Comparison of ENCODE assay signal across 22 cellular contexts in the genomic region with DNA sequence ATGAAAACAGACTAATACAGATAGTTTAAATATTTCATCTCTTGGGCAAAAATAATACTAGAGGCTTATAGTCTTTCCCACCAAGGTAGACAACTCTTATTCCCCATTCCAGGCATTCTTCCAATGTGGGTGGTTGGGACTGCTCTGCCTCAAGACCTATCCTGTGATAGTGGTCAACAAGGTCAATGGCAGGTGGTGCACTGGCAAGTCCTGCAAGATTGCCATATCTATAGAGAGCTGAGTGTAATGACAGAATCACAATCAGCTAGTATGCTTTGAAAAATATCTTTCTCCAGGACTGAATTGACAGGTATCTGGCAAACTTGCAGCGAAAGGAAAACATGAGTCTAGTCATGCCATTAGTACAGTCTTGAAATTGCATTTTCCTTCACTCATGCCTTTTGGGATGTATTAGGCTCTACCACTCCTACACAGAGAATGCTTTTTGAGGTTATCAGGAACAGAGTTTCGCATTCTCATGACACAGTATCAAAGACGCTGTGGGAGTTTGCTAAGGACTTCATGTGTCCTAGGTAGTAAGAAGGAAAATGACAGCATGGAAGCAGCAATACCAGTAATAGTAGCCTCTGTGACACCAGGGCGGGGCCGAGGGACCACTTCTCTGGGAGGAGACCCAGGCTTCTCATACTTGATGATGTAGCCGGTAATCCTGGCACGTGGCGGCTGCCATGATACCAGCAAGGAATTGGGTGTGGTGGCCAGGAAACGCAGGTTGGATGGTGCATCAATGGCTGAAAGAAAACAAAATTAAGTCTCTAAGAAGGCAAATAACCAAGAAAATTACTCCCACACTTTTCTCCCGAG.
DNase-seq lines count a peak whose midpoint lies in the region; ATAC-seq and TF ChIP-seq lines count a peak whose summit lies in the region.
"Had no signal": no experiment of that assay in that cellular context is flagged by ENCODE, and none has a peak within 500 bp of the region (broad histone marks: within the 10 kb centered on the region; RNA-seq: fewer than 3 reads in every experiment).

No MANE protein-coding gene starts in this region.

- peaks cover 44% of the 10 kb centered on the region for H3K27me3 Mint-ChIP-seq in HFFc6 (ENCODE audit: insufficient read depth)
- H3K27me3 Mint-ChIP-seq in H9 (ENCODE audit: low read depth): no peaks in the 10 kb centered on the region

- no peak overlapping the region for H3K56ac ChIP-seq in H9 (ENCODE audit: insufficient read length, low read depth, low read length)

- H3K36me3 ChIP-seq in esophagus muscularis mucosa: peaks cover 78 to 100% (median 88%) of the 10 kb centered on the region in 4 donors
- peaks cover 99% of the 10 kb centered on the region for H3K36me3 ChIP-seq in osteoblast (ENCODE audit: insufficient read depth, low read length)
- H3K36me3 ChIP-seq in sigmoid colon: peaks cover 66 to 100% (median 80%) of the 10 kb centered on the region in 4 donors

- intact Hi-C loops in esophagus muscularis mucosa (cut with DNase I) (loop anchor here (5.0 kb wide), 1 partner anchor 47 kb away; no protein-coding TSS in a partner anchor), sigmoid colon (cut with DNase I) (no loop called here)

- ATAC-seq in HG03280 (IDR thresholded peaks at IDR 0.05; ENCODE audit: unreplicated experiment): no peak
- ATAC-seq: Right ventricle myocardium inferior, SK-N-SH treated with all-trans-retinoic acid at 6 μM for 48 hours had no signal

- H3K4me1 ChIP-seq in esophagus muscularis mucosa: peaks cover 0 to 19% (median 8%) of the 10 kb centered on the region in 4 donors
- peaks cover 25% of the 10 kb centered on the region for H3K4me1 ChIP-seq in osteoblast (ENCODE audit: insufficient read depth, low read length)
- no peaks in the 10 kb centered on the region for H3K4me1 ChIP-seq in H9 (ENCODE audit: insufficient read depth, low read length)
- H3K4me1 ChIP-seq in sigmoid colon: no peaks in the 10 kb centered on the region
- H3K4me1 ChIP-seq: SJCRH30 had no signal

- H3K27ac ChIP-seq in esophagus muscularis mucosa (replicated peaks in 1 of 4): peak overlapping the region in 2 of 4 donors; percentile 5 to 23
- H3K27ac ChIP-seq in osteoblast (ENCODE audit: low read depth, low read length): peak overlapping the region; percentile 35
- H3K27ac ChIP-seq in H9 (ENCODE audit: insufficient read length, low read depth, low read length): no peak overlapping the region
- H3K27ac ChIP-seq in sigmoid colon: no peak overlapping the region
- H3K27ac ChIP-seq: PC-9, SJCRH30 had no signal

- no peak overlapping the region for H3T11ph ChIP-seq in H9 (ENCODE audit: low read length)

- no peak overlapping the region for H3K4ac ChIP-seq in H9 (ENCODE audit: low read depth, low read length)

- no peak overlapping the region for H3K14ac ChIP-seq in H9 (ENCODE audit: insufficient read depth, low read length)

- H3K4me3 Mint-ChIP-seq in HFFc6 (peak overlapping the region; percentile 30; the same call in 1 of the 2 replicates), H9 (no peak overlapping the region)

- H4K20me1 ChIP-seq in osteoblast (ENCODE audit: insufficient read depth, low read length) (peaks cover 60% of the 10 kb centered on the region), H9 (ENCODE audit: control insufficient read depth, insufficient read depth, insufficient read length) (no peaks in the 10 kb centered on the region)

- H3K23ac ChIP-seq in H9 (ENCODE audit: insufficient read length, low read depth, low read length): no peak overlapping the region

- no peak overlapping the region for H2BK20ac ChIP-seq in H9 (ENCODE audit: low read depth, low read length, poor library complexity, severe bottlenecking)

- peaks cover 2% of the 10 kb centered on the region for H3K23me2 ChIP-seq in H9 (ENCODE audit: insufficient read length, low read depth, low read length, poor library complexity, severe bottlenecking)

- H3K18ac ChIP-seq in H9 (ENCODE audit: insufficient read length, low read depth, low read length): no peak overlapping the region

- H3K36me3 Mint-ChIP-seq in HFFc6 (ENCODE audit: low read depth): peaks cover 80% of the 10 kb centered on the region
- peaks cover 15 to 41% (median 21%) of the 10 kb centered on the region in 3 experiments; a peak in 6 of 7 replicates for H3K36me3 Mint-ChIP-seq in H9 (ENCODE audit: insufficient read depth in 1 of 3, low read depth in 3 of 3)

- no peak for TF ChIP-seq POLR2A in esophagus muscularis mucosa (IDR thresholded peaks at IDR 0.05; ENCODE audit: low read depth)
- no peak for TF ChIP-seq POLR2A in sigmoid colon (IDR thresholded peaks at IDR 0.05)

- no peak for TF ChIP-seq EP300 in esophagus muscularis mucosa (IDR thresholded peaks at IDR 0.05)
- TF ChIP-seq EP300 in sigmoid colon (IDR thresholded peaks at IDR 0.05): no peak

- H2BK12ac ChIP-seq in H9 (ENCODE audit: insufficient read length, low read depth, low read length): no peak overlapping the region

- H2BK120ac ChIP-seq in H9 (ENCODE audit: low read depth, low read length, poor library complexity, severe bottlenecking): no peak overlapping the region

- 90% methylated on average over 10 of the region's 10 CpGs for WGBS in esophagus muscularis mucosa
- WGBS in H9 (ENCODE audit: extremely low coverage, insufficient read length, low lambda C conversion rate): no CpG with 5 or more reads among the region's 10 CpGs
- WGBS in sigmoid colon, 2 donors: 97 to 98% methylated on average over 10 of the region's 10 CpGs

- H3K27me3 ChIP-seq in esophagus muscularis mucosa (no peaks in the 10 kb centered on the region), osteoblast (ENCODE audit: insufficient read depth, low read length) (no peaks in the 10 kb centered on the region), H9 (ENCODE audit: insufficient read depth, low read length) (no peaks in the 10 kb centered on the region; the same call in 1 of the 2 replicates), sigmoid colon (no peaks in the 10 kb centered on the region)
- H3K27me3 ChIP-seq: SJCRH30 had no signal

- H4K5ac ChIP-seq in H9 (ENCODE audit: insufficient read length, low read depth, low read length): no peak overlapping the region

- H2BK15ac ChIP-seq in H9 (ENCODE audit: low read depth, low read length): no peak overlapping the region

- H3K27ac Mint-ChIP-seq in HFFc6 (peak overlapping the region; percentile 67), H9 (no peak overlapping the region)

- H3K4me2 ChIP-seq in osteoblast (ENCODE audit: insufficient read depth, low read length) (peak overlapping the region; percentile 2), H9 (ENCODE audit: insufficient read depth, insufficient read length, low read length) (no peak overlapping the region)
- H3K4me2 ChIP-seq: PC-9 had no signal

- no peak overlapping the region for H2AK5ac ChIP-seq in H9 (ENCODE audit: insufficient read length, low read length)

- no peak for TF ChIP-seq CTCF in HFFc6 (IDR thresholded peaks at IDR 0.05)
- TF ChIP-seq CTCF in esophagus muscularis mucosa (IDR thresholded peaks at IDR 0.05): no peak
- no peak for TF ChIP-seq CTCF in osteoblast (IDR thresholded peaks at IDR 0.05; ENCODE audit: extremely low read depth, low read depth, low read length)
- no peak for TF ChIP-seq CTCF in H9 (conservative IDR thresholded peaks at IDR 0.05)
- TF ChIP-seq CTCF in sigmoid colon (IDR thresholded peaks at IDR 0.05): no peak

- H2AFZ ChIP-seq in osteoblast (ENCODE audit: low read length): no peak overlapping the region
- no peak overlapping the region for H2AFZ ChIP-seq in H9 (ENCODE audit: low read length)
- H2AFZ ChIP-seq: PC-9 had no signal

- H4K91ac ChIP-seq in H9 (ENCODE audit: insufficient read length, low read depth, low read length): no peak overlapping the region

- DNase-seq in HFFc6: no peak
- peak; percentile 60 for DNase-seq in esophagus muscularis mucosa (ENCODE audit: extremely low spot score)
- no peak for DNase-seq in osteoblast (ENCODE audit: insufficient read length, low spot score, missing footprints)
- DNase-seq in H9: no peak
- no peak for DNase-seq in sigmoid colon
- no peak for DNase-seq in amniotic stem cell (lab: John Stamatoyannopoulos, UW)
- DNase-seq: ACHN, DMS153, DND-41, KBM-7, NCI-H1105 treated with DMSO at 0.1 percent for 48 hours, NCI-H146, NCI-H1930, NCI-H2107, NCI-H446 treated with DMSO at 0.1 percent for 48 hours, NCI-H526, NCI-H82, PC-9, SJCRH30 had no signal

- H3K9me3 Mint-ChIP-seq in HFFc6 (peaks cover 4% of the 10 kb centered on the region; the same call in 1 of the 2 replicates), H9 (no peaks in the 10 kb centered on the region)

- H3K4me1 Mint-ChIP-seq in HFFc6 (ENCODE audit: low read depth): peaks cover 21% of the 10 kb centered on the region
- H3K4me1 Mint-ChIP-seq in H9: no peaks in the 10 kb centered on the region

- no peak overlapping the region for H4K8ac ChIP-seq in H9 (replicated peaks; ENCODE audit: insufficient read length, low read depth, low read length)

- no peak overlapping the region for H3K9ac ChIP-seq in H9 (ENCODE audit: extremely low read depth, insufficient read length, low read length)

- H3K4me3 ChIP-seq in esophagus muscularis mucosa (no peak overlapping the region), osteoblast (ENCODE audit: insufficient read depth, low read length) (no peak overlapping the region), sigmoid colon (no peak overlapping the region)
- H3K4me3 ChIP-seq: PC-9, SJCRH30 had no signal

- H3K9me3 ChIP-seq in esophagus muscularis mucosa (no peaks in the 10 kb centered on the region), osteoblast (ENCODE audit: low read depth, low read length) (no peaks in the 10 kb centered on the region), H9 (ENCODE audit: control insufficient read depth, low read depth, low read length) (no peaks in the 10 kb centered on the region), sigmoid colon (no peaks in the 10 kb centered on the region)
- H3K9me3 ChIP-seq: SJCRH30 had no signal

- H2BK5ac ChIP-seq in H9 (ENCODE audit: insufficient read length, low read length): no peak overlapping the region

- peaks cover 4% of the 10 kb centered on the region for H3K79me2 ChIP-seq in osteoblast (ENCODE audit: insufficient read depth, low read length)
- H3K79me2 ChIP-seq in H9 (ENCODE audit: insufficient read depth, low read length): no peaks in the 10 kb centered on the region

- no peaks in the 10 kb centered on the region for H3K79me1 ChIP-seq in H9 (ENCODE audit: insufficient read depth, low read depth, low read length, poor library complexity, severe bottlenecking)
